ENCODE assay signal across 22 cellular contexts in genomic region chr3:129019266-129019665, GRCh38. TPM values are rescaled to one million over a fixed set of nuclear protein-coding genes. Genes with fewer than 3 reads are reported as not detected.
DNase-seq lines count a peak whose midpoint lies in the region; ATAC-seq, FAIRE-seq and TF ChIP-seq lines count a peak whose summit lies in the region.
"Had no signal": no experiment of that assay in that cellular context is flagged by ENCODE, and none has a peak within 500 bp of the region (broad histone marks: within the 10 kb centered on the region; RNA-seq: fewer than 3 reads in every experiment).

No MANE protein-coding gene starts in this region.

- ATAC-seq in memory B cell (ENCODE audit: low read depth) = no peak
- no peak for ATAC-seq in HG02981 (IDR thresholded peaks at IDR 0.05; ENCODE audit: unreplicated experiment)

- peak overlapping the region; percentile 99 for H3K27ac Mint-ChIP-seq in memory B cell
- no peak overlapping the region for H3K27ac Mint-ChIP-seq in activated T-helper 1 cell treated with anti-CD3 and anti-CD28 coated beads, Interleukin-12 subunit alpha, Interleukin-12 subunit beta, Interleukin-2, Interleukin-4 antibody, amounts not matched to agents 30 ng/mL and 10 ng/mL and 1 ng/mL, durations not matched to agents 14 hours and 24 hours and 36 hours

- peaks cover 2% of the 10 kb centered on the region for H3K9me3 Mint-ChIP-seq in memory B cell
- H3K9me3 Mint-ChIP-seq in activated T-helper 1 cell treated with anti-CD3 and anti-CD28 coated beads, Interleukin-12 subunit alpha, Interleukin-12 subunit beta, Interleukin-2, Interleukin-4 antibody, amounts not matched to agents 30 ng/mL and 10 ng/mL and 1 ng/mL, durations not matched to agents 14 hours and 24 hours and 36 hours = no peaks in the 10 kb centered on the region
- H3K9me3 Mint-ChIP-seq: CD4-positive, alpha-beta memory T cell had no signal

- intact Hi-C loops in spleen (cut with DNase I; ENCODE audit: low total_unique reads) = no loop called here
- intact Hi-C loops in activated T-helper 1 cell treated with anti-CD3 and anti-CD28 coated beads, Interleukin-12 subunit alpha, Interleukin-12 subunit beta, Interleukin-2, Interleukin-4 antibody, amounts not matched to agents 30 ng/mL and 10 ng/mL and 1 ng/mL, durations not matched to agents 14 hours and 24 hours and 36 hours (cut with micrococcal nuclease) = no loop called here

- H3K27me3 Mint-ChIP-seq in memory B cell = no peaks in the 10 kb centered on the region
- H3K27me3 Mint-ChIP-seq in activated T-helper 1 cell treated with anti-CD3 and anti-CD28 coated beads, Interleukin-12 subunit alpha, Interleukin-12 subunit beta, Interleukin-2, Interleukin-4 antibody, amounts not matched to agents 30 ng/mL and 10 ng/mL and 1 ng/mL, durations not matched to agents 14 hours and 24 hours and 36 hours (ENCODE audit: insufficient read depth) = peaks cover 5% of the 10 kb centered on the region
- H3K27me3 Mint-ChIP-seq: CD4-positive, alpha-beta memory T cell had no signal

- no peak overlapping the region for H3K4me3 Mint-ChIP-seq in memory B cell
- H3K4me3 Mint-ChIP-seq in activated T-helper 1 cell treated with anti-CD3 and anti-CD28 coated beads, Interleukin-12 subunit alpha, Interleukin-12 subunit beta, Interleukin-2, Interleukin-4 antibody, amounts not matched to agents 30 ng/mL and 10 ng/mL and 1 ng/mL, durations not matched to agents 14 hours and 24 hours and 36 hours = no peak overlapping the region

- H3K9ac ChIP-seq in BLaER1 = no peak overlapping the region

- no peak for TF ChIP-seq CTCF in spleen (IDR thresholded peaks at IDR 0.05 in 8 of 11, conservative IDR thresholded peaks at IDR 0.05 in 3 of 11)

- peaks cover 84% of the 10 kb centered on the region for H3K4me1 ChIP-seq in BLaER1
- peaks cover 75% of the 10 kb centered on the region for H3K4me1 ChIP-seq in SJSA1 (replicated peaks)
- H3K4me1 ChIP-seq in spleen = peaks cover 19 to 86% (median 63%) of the 10 kb centered on the region in 6 donors
- H3K4me1 ChIP-seq: HAP-1 had no signal

- H3K36me3 Mint-ChIP-seq in memory B cell = no peaks in the 10 kb centered on the region
- peaks cover 2% of the 10 kb centered on the region for H3K36me3 Mint-ChIP-seq in activated T-helper 1 cell treated with anti-CD3 and anti-CD28 coated beads, Interleukin-12 subunit alpha, Interleukin-12 subunit beta, Interleukin-2, Interleukin-4 antibody, amounts not matched to agents 30 ng/mL and 10 ng/mL and 1 ng/mL, durations not matched to agents 14 hours and 24 hours and 36 hours (ENCODE audit: low read depth)
- H3K36me3 Mint-ChIP-seq: CD4-positive, alpha-beta memory T cell; IgD-negative memory B cell had no signal

- WGBS in spleen, 5 donors = 89 to 100% (median 94%) methylated on average over 3 of the region's 3 CpGs

- no peaks in the 10 kb centered on the region for H3K36me3 ChIP-seq in BLaER1
- no peaks in the 10 kb centered on the region for H3K36me3 ChIP-seq in SJSA1
- H3K36me3 ChIP-seq in spleen = no peaks in the 10 kb centered on the region
- H3K36me3 ChIP-seq: HAP-1 had no signal

- H3K27me3 ChIP-seq in BLaER1 (no peaks in the 10 kb centered on the region), SJSA1 (replicated peaks) (no peaks in the 10 kb centered on the region), spleen (replicated peaks in 1 of 7) (no peaks in the 10 kb centered on the region)

- H3K4me3 ChIP-seq in BLaER1 (no peak overlapping the region), SJSA1 (no peak overlapping the region), spleen (no peak overlapping the region)
- H3K4me3 ChIP-seq: HAP-1 had no signal

- peaks cover 31% of the 10 kb centered on the region for H3K4me1 Mint-ChIP-seq in memory B cell
- peaks cover 39% of the 10 kb centered on the region for H3K4me1 Mint-ChIP-seq in activated T-helper 1 cell treated with anti-CD3 and anti-CD28 coated beads, Interleukin-12 subunit alpha, Interleukin-12 subunit beta, Interleukin-2, Interleukin-4 antibody, amounts not matched to agents 30 ng/mL and 10 ng/mL and 1 ng/mL, durations not matched to agents 14 hours and 24 hours and 36 hours (ENCODE audit: low read depth)

- H4K20me1 ChIP-seq in BLaER1 = no peaks in the 10 kb centered on the region

- peak overlapping the region; percentile 95 for H3K4me2 ChIP-seq in BLaER1

- no peak overlapping the region for H3K27ac ChIP-seq in BLaER1
- peak overlapping the region; percentile 90 for H3K27ac ChIP-seq in SJSA1
- H3K27ac ChIP-seq in spleen = peak overlapping the region in 5 of 8 donors; percentile 82 to 91 (median 86)
- H3K27ac ChIP-seq: C4-2B had no signal

- DNase-seq in SJSA1 (ENCODE audit: low read depth in 1 of 2, low spot score in 2 of 2) = peak in 1 of 2 experiments; percentile 84
- no peak for DNase-seq in memory B cell (ENCODE audit: low spot score in 2 of 2)
- DNase-seq in spleen = no peak
- DNase-seq in globus pallidus (ENCODE audit: low spot score) = no peak
- DNase-seq in activated T-helper 1 cell treated with anti-CD3 and anti-CD28 coated beads, Interleukin-12 subunit alpha, Interleukin-12 subunit beta, Interleukin-2, Interleukin-4 antibody, amounts not matched to agents 30 ng/mL and 10 ng/mL and 1 ng/mL, durations not matched to agents 14 hours and 24 hours and 36 hours (ENCODE audit: low spot score) = no peak
- DNase-seq in frontal cortex (ENCODE audit: low spot score in 2 of 2) = no peak
- DNase-seq: ACHN; CD4-positive, alpha-beta memory T cell; DMS153; DMS79 treated with DMSO at 0.1 percent for 48 hours; EL had no signal

- TF ChIP-seq POLR2A in spleen (IDR thresholded peaks at IDR 0.05) = no peak

- no peaks in the 10 kb centered on the region for H3K9me3 ChIP-seq in BLaER1
- no peaks in the 10 kb centered on the region for H3K9me3 ChIP-seq in SJSA1 (replicated peaks)
- H3K9me3 ChIP-seq in spleen = no peaks in the 10 kb centered on the region
- H3K9me3 ChIP-seq: HAP-1 had no signal

- no peak for FAIRE-seq in frontal cortex (lab: Jason Lieb, UNC)
- FAIRE-seq: D721Med, G401.6, GM12891, H1 had no signal

RNA-seq across cellular contexts. Expression of gene EFCC1, which starts 18.2 kb away (rescaled TPM):
- 1.5 and 2.8 TPM in 2 replicates for total RNA-seq in SJSA1 (2014; rRNA removed; shearing (Covaris generic))
- 10 to 100 TPM in 2 of 7 donors, 1 to 10 TPM in 5; 3.7 to 11.2 (median 7.6) TPM for total RNA-seq in spleen
- 1 to 10 TPM; 2.0 to 8.9 (median 8.7) TPM for polyA plus RNA-seq in spleen
- 0.21 and 0.22 TPM in 2 replicates for total RNA-seq in activated T-helper 1 cell treated with anti-CD3 and anti-CD28 coated beads, Interleukin-12 subunit alpha, Interleukin-12 subunit beta, Interleukin-2, Interleukin-4 antibody, amounts not matched to agents 30 ng/mL and 10 ng/mL and 1 ng/mL, durations not matched to agents 14 hours and 24 hours and 36 hours
- 0.41 TPM for total RNA-seq in frontal cortex
- total RNA-seq: CD4-positive, alpha-beta memory T cell had no signal
- polyA plus RNA-seq: CD4-positive, alpha-beta memory T cell; IgD-negative memory B cell had no signal

RNA-seq across cellular contexts. Expression of gene CFAP92, which starts 25.4 kb away (rescaled TPM):
- total RNA-seq in SJSA1 (2014; rRNA removed; shearing (Covaris generic)) = 0.71 TPM in 1 of 2 replicates, not detected in the other
- total RNA-seq in spleen (1 to 10 TPM; 1.1 to 3.1 (median 1.3) TPM), frontal cortex (1.6 TPM)
- under 1 TPM; 0.29 to 0.63 (median 0.45) TPM for polyA plus RNA-seq in spleen
- 0.13 and 0.29 TPM in 2 replicates for total RNA-seq in activated T-helper 1 cell treated with anti-CD3 and anti-CD28 coated beads, Interleukin-12 subunit alpha, Interleukin-12 subunit beta, Interleukin-2, Interleukin-4 antibody, amounts not matched to agents 30 ng/mL and 10 ng/mL and 1 ng/mL, durations not matched to agents 14 hours and 24 hours and 36 hours
- polyA plus RNA-seq: IgD-negative memory B cell had no signal

RNA-seq across cellular contexts. Expression of gene GP9, which starts 41.3 kb away (rescaled TPM):
- not detected in 2 replicates for total RNA-seq in SJSA1 (2014; rRNA removed; shearing (Covaris generic))
- 10 to 100 TPM in 1 of 7 donors, 1 to 10 TPM in 6; 4.2 to 14.9 (median 7.9) TPM for total RNA-seq in spleen
- polyA plus RNA-seq in spleen = 1 to 10 TPM; 1.4 to 5.5 (median 2.2) TPM
- total RNA-seq in activated T-helper 1 cell treated with anti-CD3 and anti-CD28 coated beads, Interleukin-12 subunit alpha, Interleukin-12 subunit beta, Interleukin-2, Interleukin-4 antibody, amounts not matched to agents 30 ng/mL and 10 ng/mL and 1 ng/mL, durations not matched to agents 14 hours and 24 hours and 36 hours = not detected in 2 replicates
- not detected for total RNA-seq in frontal cortex
- total RNA-seq: A172; CD4-positive, alpha-beta memory T cell; H1; HT-29 had no signal
- polyA plus RNA-seq: CD4-positive, alpha-beta memory T cell; H1 had no signal
